1 cellular context compared by ENCODE assay signal in the genomic region with DNA sequence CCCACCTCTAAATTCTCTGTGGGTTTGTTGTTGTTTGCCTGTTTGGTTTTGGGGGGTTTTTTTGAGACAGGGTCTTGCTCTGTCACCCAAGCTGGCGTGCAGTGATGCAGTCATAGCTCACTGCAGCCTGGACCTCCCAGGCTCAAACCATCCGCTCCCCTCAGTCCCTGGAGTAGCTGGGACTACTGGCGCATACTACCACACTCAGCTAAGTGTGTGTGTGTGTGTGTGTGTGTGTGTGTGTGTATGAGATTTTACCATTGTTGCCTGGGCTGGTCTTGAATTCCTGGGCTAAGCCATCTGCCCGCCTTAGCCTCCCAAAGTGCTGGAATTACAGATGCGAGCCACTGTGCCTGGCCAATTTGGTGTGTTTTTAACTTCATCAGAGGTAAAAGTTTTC.
TF ChIP-seq lines count a peak whose summit lies in the region.

No MANE protein-coding gene starts in this region.

TF ChIP-seq in HepG2, 621 proteins besides CTCF, POLR2A, EP300 and RAD21 (continued from another document):
- TF ChIP-seq, protein P1, sequence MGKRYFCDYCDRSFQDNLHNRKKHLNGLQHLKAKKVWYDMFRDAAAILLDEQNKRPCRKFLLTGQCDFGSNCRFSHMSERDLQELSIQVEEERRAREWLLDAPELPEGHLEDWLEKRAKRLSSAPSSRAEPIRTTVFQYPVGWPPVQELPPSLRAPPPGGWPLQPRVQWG (CRISPR knock-in tag; IDR thresholded peaks at IDR 0.05; ENCODE audit: borderline replicate concordance, low read depth) = no peak
